In the genomic region with DNA sequence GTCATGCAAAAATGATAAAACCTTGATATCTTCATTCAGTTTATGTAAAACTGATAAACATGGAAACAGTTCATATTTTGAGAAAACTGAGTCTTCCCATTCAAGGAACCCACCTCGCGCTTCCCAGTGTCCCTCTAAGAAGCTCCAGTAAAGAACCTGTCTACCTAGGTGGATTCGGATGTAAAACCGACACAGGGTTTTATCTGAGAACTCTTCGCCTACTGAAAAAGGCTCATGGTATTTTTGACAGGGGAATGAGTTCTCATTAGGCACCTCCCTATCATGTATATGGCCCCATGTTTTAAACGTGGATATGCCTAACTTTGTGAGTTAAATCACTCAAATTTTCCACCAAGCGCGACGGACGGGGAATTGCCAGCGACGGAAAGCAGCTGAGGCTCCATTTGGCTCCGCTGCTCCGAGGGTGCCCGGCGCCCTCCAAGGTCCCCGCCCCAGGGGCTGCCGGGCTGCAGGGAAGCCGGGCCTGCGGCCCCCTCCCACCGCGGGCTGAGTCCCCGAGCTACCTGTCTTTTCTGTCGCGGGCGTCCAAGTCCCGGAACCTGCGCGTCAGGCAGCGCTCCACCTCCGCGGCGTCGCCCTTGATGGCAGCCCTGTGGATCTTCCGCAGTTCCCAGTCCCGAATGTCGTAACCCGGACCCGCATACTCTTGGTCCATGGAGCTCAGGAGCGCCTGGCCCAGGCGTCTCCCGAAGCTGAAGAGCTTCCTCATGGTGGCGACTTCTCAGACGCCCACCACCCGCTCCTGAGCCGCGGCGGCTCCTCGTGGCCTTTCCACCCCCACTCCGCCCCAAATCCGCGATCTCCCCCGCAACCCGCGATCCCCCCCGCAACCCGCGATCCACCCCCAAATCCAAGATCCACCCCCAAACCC, we compare ENCODE assay signal across 8 cellular contexts. TPM values are rescaled to one million over a fixed set of nuclear protein-coding genes. Genes with fewer than 3 reads are reported as not detected.
DNase-seq lines count a peak whose midpoint lies in the region; ATAC-seq lines count a peak whose summit lies in the region.

No MANE protein-coding gene starts in this region.

- DNase-seq in ACHN (peak; percentile 14), MV-4-11 (lab: John Stamatoyannopoulos, UW) (peak; percentile 20), head of caudate nucleus (peak in 39 of 42 donors; percentile 12 to 66 (median 46)), trophoblast cell (peak; percentile 82 to 90), NCI-H82 (lab: John Stamatoyannopoulos, UW) (no peak)
- peak; percentile 38 for DNase-seq in activated T-cell treated with anti-CD3 and anti-CD28 coated beads, Interleukin-2, amount 50 U/mL, for 1 hour

- intact Hi-C loops in head of caudate nucleus (cut with DNase I) = no loop called here

- H3K36me3 ChIP-seq in trophoblast cell (ENCODE audit: control insufficient read depth in 1 of 2, insufficient read depth in 2 of 2, low read length in 2 of 2) = no peaks in the 10 kb centered on the region

- H3K27ac ChIP-seq in trophoblast cell (ENCODE audit: low read depth, low read length) = no peak overlapping the region

- H3K4me2 ChIP-seq in trophoblast cell (ENCODE audit: low read length) = peak overlapping the region; percentile 97

- peak overlapping the region; percentile 43 for H2BK120ac ChIP-seq in trophoblast cell (ENCODE audit: insufficient read depth, low read length, poor library complexity)

- ATAC-seq in HG02884 (IDR thresholded peaks at IDR 0.05; ENCODE audit: unreplicated experiment) (no peak), GM21447 (IDR thresholded peaks at IDR 0.05; ENCODE audit: unreplicated experiment) (no peak)

- H3K9ac ChIP-seq in trophoblast cell (ENCODE audit: low read length) = no peak overlapping the region

- no peak overlapping the region for H3K4ac ChIP-seq in trophoblast cell (ENCODE audit: low read depth, low read length)

- H4K12ac ChIP-seq in trophoblast cell (ENCODE audit: low read depth, low read length) = no peak overlapping the region

- peaks cover 21% of the 10 kb centered on the region for H3K27me3 ChIP-seq in trophoblast cell (ENCODE audit: insufficient read depth, low read length)

- peaks cover 3% of the 10 kb centered on the region for H3K9me3 ChIP-seq in trophoblast cell (ENCODE audit: insufficient read depth, low read depth, low read length)

- H3K79me2 ChIP-seq in trophoblast cell (ENCODE audit: control insufficient read depth, insufficient read depth, low read length, poor library complexity) = peaks cover 1% of the 10 kb centered on the region

- in situ Hi-C loops in ACHN (cut with HindIII; ENCODE audit: low pct_ligation_motif_present, low pct_unique_long_range_greater_than_20kb, low sequenced_read_pairs) = no loop called here

- peak overlapping the region; percentile 79 for H4K8ac ChIP-seq in trophoblast cell (ENCODE audit: low read depth, low read length)

- H3K18ac ChIP-seq in trophoblast cell (ENCODE audit: low read length) = no peak overlapping the region

- H2AK5ac ChIP-seq in trophoblast cell (ENCODE audit: low read length) = no peak overlapping the region

- peak overlapping the region; percentile 24 for H4K91ac ChIP-seq in trophoblast cell (ENCODE audit: low read depth, low read length)

- peak overlapping the region; percentile 73 for H2AFZ ChIP-seq in trophoblast cell (ENCODE audit: insufficient read depth, low read length, poor library complexity)

- H2BK5ac ChIP-seq in trophoblast cell (ENCODE audit: low read depth, low read length, poor library complexity) = no peak overlapping the region

- H3K79me1 ChIP-seq in trophoblast cell (ENCODE audit: low read length) = no peaks in the 10 kb centered on the region

- H3K4me3 ChIP-seq in trophoblast cell (ENCODE audit: low read depth, low read length) = peak overlapping the region; percentile 72

- peak overlapping the region; percentile 58 for H2BK12ac ChIP-seq in trophoblast cell (ENCODE audit: low read length)

- peaks cover 6 to 20% of the 10 kb centered on the region in 2 experiments for H3K4me1 ChIP-seq in trophoblast cell (ENCODE audit: control insufficient read depth in 1 of 2, insufficient read depth in 2 of 2, low read length in 2 of 2)

- no CpG with 5 or more reads among the region's 58 CpGs for WGBS in trophoblast cell (ENCODE audit: extremely low coverage, insufficient coverage, insufficient read length)

- no peak overlapping the region for H3K23ac ChIP-seq in trophoblast cell (ENCODE audit: low read length)

- peak overlapping the region; percentile 7 for H3K14ac ChIP-seq in trophoblast cell (ENCODE audit: low read length)

RNA-seq across cellular contexts. Expression of a gene that starts 0.6 kb away (rescaled TPM):
- 2.9 and 3.7 TPM in 2 replicates for polyA plus RNA-seq in trophoblast cell (2013)
